10 cellular contexts compared by ENCODE assay signal in the genomic region with DNA sequence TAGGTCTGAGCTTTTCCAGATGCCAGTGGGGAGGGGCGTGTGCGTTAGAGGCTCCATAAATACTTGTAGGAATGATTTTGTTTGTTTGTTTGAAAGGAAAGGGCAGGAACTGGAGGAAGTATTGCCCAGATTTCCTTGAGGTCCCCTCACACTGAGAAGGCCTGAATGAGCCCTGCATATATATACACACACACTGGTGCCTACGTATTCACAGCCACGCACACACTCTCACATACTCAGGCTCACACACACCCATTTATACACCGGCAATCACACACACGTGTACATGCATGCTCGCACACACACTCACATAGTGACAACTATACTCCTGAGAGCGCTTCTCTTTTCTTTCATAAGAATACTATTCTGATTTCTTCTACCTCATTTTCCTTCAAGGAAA. TPM values are rescaled to one million over a fixed set of nuclear protein-coding genes. Genes with fewer than 3 reads are reported as not detected.
DNase-seq lines count a peak whose midpoint lies in the region; ATAC-seq and TF ChIP-seq lines count a peak whose summit lies in the region.
"Had no signal": no experiment of that assay in that cellular context is flagged by ENCODE, and none has a peak within 500 bp of the region (broad histone marks: within the 10 kb centered on the region; RNA-seq: fewer than 3 reads in every experiment).

No MANE protein-coding gene starts in this region.

- no peak overlapping the region; the same call in 1 of the 2 replicates for H3K4me3 ChIP-seq in H7 (ENCODE audit: insufficient read depth, low read depth, low read length)
- no peak overlapping the region for H3K4me3 ChIP-seq in effector memory CD4-positive, alpha-beta T cell (ENCODE audit: insufficient read depth, low read depth, low read length, poor library complexity, severe bottlenecking)
- H3K4me3 ChIP-seq in CD8-positive, alpha-beta T cell (ENCODE audit: low read depth, low read length), result no peak overlapping the region
- H3K4me3 ChIP-seq in neuronal stem cell (ENCODE audit: low read length in 2 of 2), result no peak overlapping the region

- no peak overlapping the region for H2BK15ac ChIP-seq in neuronal stem cell (ENCODE audit: low read length)

- H3K79me1 ChIP-seq in neuronal stem cell (ENCODE audit: low read depth, low read length), result no peaks in the 10 kb centered on the region

- H2BK12ac ChIP-seq in neuronal stem cell (ENCODE audit: low read length), result no peak overlapping the region

- H2AK5ac ChIP-seq in neuronal stem cell (ENCODE audit: low read depth, low read length), result no peak overlapping the region

- no peaks in the 10 kb centered on the region for H3K9me3 ChIP-seq in effector memory CD4-positive, alpha-beta T cell (ENCODE audit: control insufficient read depth, low read length)
- no peaks in the 10 kb centered on the region for H3K9me3 ChIP-seq in CD8-positive, alpha-beta T cell (ENCODE audit: low read length)
- no peaks in the 10 kb centered on the region for H3K9me3 ChIP-seq in neuronal stem cell (replicated peaks in 1 of 2; ENCODE audit: control insufficient read depth in 2 of 2, insufficient read depth in 1 of 2, low read depth in 1 of 2, low read length in 2 of 2)

- no CpG with 5 or more reads among the region's 8 CpGs for WGBS in neuronal stem cell (ENCODE audit: extremely low coverage in 2 of 2, insufficient read length in 2 of 2, insufficient replicate concordance in 1 of 2), 2 donors

- peak; percentile 26 for ATAC-seq in GM18502 (IDR thresholded peaks at IDR 0.05; ENCODE audit: poor library complexity, unreplicated experiment)
- ATAC-seq in CD8-positive, alpha-beta T cell, result no peak

- TF ChIP-seq CTCF in HFFc6 (IDR thresholded peaks at IDR 0.05) (no peak), nephron (IDR thresholded peaks at IDR 0.05; ENCODE audit: unreplicated experiment in 3 of 3) (no peak)
- no peak for TF ChIP-seq CTCF in CD8-positive, alpha-beta T cell (IDR thresholded peaks at IDR 0.05)

- CTCF ChIA-PET in CD8-positive, alpha-beta T cell (lab: Charles Lee), result no interaction called here

- no peak overlapping the region for H3K27ac Mint-ChIP-seq in HFFc6
- H3K27ac Mint-ChIP-seq in nephron, result peak overlapping the region; percentile 63 to 85 (median 77)
- no peak overlapping the region for H3K27ac Mint-ChIP-seq in CD8-positive, alpha-beta T cell
- H3K27ac Mint-ChIP-seq: activated CD8-positive, alpha-beta memory T cell treated with anti-CD3 and anti-CD28 coated beads, Interleukin-2, amount 10 ng/mL, durations not matched to agents 7 days and 5 days; activated naive CD8-positive, alpha-beta T cell treated with anti-CD3 and anti-CD28 coated beads, Interleukin-2, amount 50 U/mL, for 24 hours had no signal

- no peak overlapping the region for H3K14ac ChIP-seq in neuronal stem cell (ENCODE audit: low read length)

- POLR2A ChIA-PET in CD8-positive, alpha-beta T cell (lab: Charles Lee), result no interaction called here

- H3K36me3 Mint-ChIP-seq in HFFc6 (ENCODE audit: low read depth) (no peaks in the 10 kb centered on the region), nephron (ENCODE audit: low read depth) (no peaks in the 10 kb centered on the region)
- no peaks in the 10 kb centered on the region for H3K36me3 Mint-ChIP-seq in CD8-positive, alpha-beta T cell
- H3K36me3 Mint-ChIP-seq: activated CD8-positive, alpha-beta memory T cell treated with anti-CD3 and anti-CD28 coated beads, Interleukin-2, amount 10 ng/mL, durations not matched to agents 7 days and 5 days had no signal

- H2BK5ac ChIP-seq in neuronal stem cell (ENCODE audit: low read length), result no peak overlapping the region

- H3K4me1 ChIP-seq in effector memory CD4-positive, alpha-beta T cell (ENCODE audit: control insufficient read depth, insufficient read depth, low read length, poor library complexity, severe bottlenecking), result no peaks in the 10 kb centered on the region
- no peaks in the 10 kb centered on the region for H3K4me1 ChIP-seq in CD8-positive, alpha-beta T cell (ENCODE audit: insufficient read depth, low read length)
- peaks cover 0 to 6% of the 10 kb centered on the region in 2 donors for H3K4me1 ChIP-seq in neuronal stem cell (ENCODE audit: control insufficient read depth in 2 of 2, insufficient read depth in 1 of 2, low read depth in 1 of 2, low read length in 2 of 2)

- H3K27me3 Mint-ChIP-seq in HFFc6 (ENCODE audit: insufficient read depth) (peaks cover 51% of the 10 kb centered on the region), nephron (ENCODE audit: low read depth) (peaks cover 64% of the 10 kb centered on the region)
- H3K27me3 Mint-ChIP-seq in CD8-positive, alpha-beta T cell (ENCODE audit: low read depth), result peaks cover 45% of the 10 kb centered on the region

- no peak overlapping the region for H4K91ac ChIP-seq in neuronal stem cell (ENCODE audit: low read depth, low read length, poor library complexity)

- H3K27ac ChIP-seq in effector memory CD4-positive, alpha-beta T cell (ENCODE audit: insufficient read depth, low read length, poor library complexity, severe bottlenecking), result no peak overlapping the region
- H3K27ac ChIP-seq in CD8-positive, alpha-beta T cell (ENCODE audit: low read depth, low read length), result no peak overlapping the region
- H3K27ac ChIP-seq in neuronal stem cell (replicated peaks; ENCODE audit: low read length), result no peak overlapping the region

- H4K8ac ChIP-seq in neuronal stem cell (ENCODE audit: low read depth, low read length), result no peak overlapping the region

- no peak overlapping the region for H2AFZ ChIP-seq in neuronal stem cell (ENCODE audit: low read length)

- H3K18ac ChIP-seq in neuronal stem cell (ENCODE audit: low read length), result no peak overlapping the region

- H3K4me3 Mint-ChIP-seq in HFFc6, result peak overlapping the region; percentile 83; the same call in 1 of the 2 replicates
- H3K4me3 Mint-ChIP-seq in nephron, result peak overlapping the region; percentile 79 to 87 (median 84)
- H3K4me3 Mint-ChIP-seq in CD8-positive, alpha-beta T cell, result no peak overlapping the region
- H3K4me3 Mint-ChIP-seq: activated CD8-positive, alpha-beta memory T cell treated with anti-CD3 and anti-CD28 coated beads, Interleukin-2, amount 10 ng/mL, durations not matched to agents 7 days and 5 days; activated naive CD8-positive, alpha-beta T cell treated with anti-CD3 and anti-CD28 coated beads, Interleukin-2, amount 50 U/mL, for 24 hours had no signal

- no peak overlapping the region for H2BK120ac ChIP-seq in neuronal stem cell (ENCODE audit: low read depth, low read length)

- no peak overlapping the region for H3K4me2 ChIP-seq in neuronal stem cell (ENCODE audit: insufficient read depth, low read length, poor library complexity, severe bottlenecking)

- H3K36me3 ChIP-seq in H7 (replicated peaks; ENCODE audit: control insufficient read depth, insufficient read depth, low read length) (no peaks in the 10 kb centered on the region), neuronal stem cell (replicated peaks in 1 of 2; ENCODE audit: control insufficient read depth in 2 of 2, insufficient read depth in 2 of 2, low read length in 2 of 2) (no peaks in the 10 kb centered on the region)
- no peaks in the 10 kb centered on the region for H3K36me3 ChIP-seq in effector memory CD4-positive, alpha-beta T cell (ENCODE audit: control insufficient read depth, insufficient read depth, low read length)
- H3K36me3 ChIP-seq in CD8-positive, alpha-beta T cell (ENCODE audit: insufficient read depth, low read length), result no peaks in the 10 kb centered on the region

- H3K4ac ChIP-seq in neuronal stem cell (ENCODE audit: low read length), result no peak overlapping the region

- H3K9me3 Mint-ChIP-seq in HFFc6, result no peaks in the 10 kb centered on the region
- H3K9me3 Mint-ChIP-seq in nephron, result no peaks in the 10 kb centered on the region
- no peaks in the 10 kb centered on the region for H3K9me3 Mint-ChIP-seq in CD8-positive, alpha-beta T cell
- H3K9me3 Mint-ChIP-seq: activated naive CD8-positive, alpha-beta T cell treated with anti-CD3 and anti-CD28 coated beads, Interleukin-2, amount 50 U/mL, for 24 hours had no signal

- intact Hi-C loops in CD8-positive, alpha-beta T cell (cut with DNase I, micrococcal nuclease), result loop anchor here in 1 of 2 experiments (5.0 kb wide), 1 partner anchor 620 kb away; no protein-coding TSS in a partner anchor

- H3K27me3 ChIP-seq in H7 (ENCODE audit: control insufficient read depth, insufficient read depth, low read length) (peaks cover 33% of the 10 kb centered on the region), neuronal stem cell (ENCODE audit: control insufficient read depth in 3 of 3, insufficient read depth in 3 of 3, low read depth in 1 of 3, low read length in 3 of 3) (peaks cover 3 to 51% (median 39%) of the 10 kb centered on the region in 3 experiments)
- H3K27me3 ChIP-seq in effector memory CD4-positive, alpha-beta T cell (replicated peaks; ENCODE audit: control insufficient read depth, insufficient read depth, low read length, poor library complexity, severe bottlenecking), result no peaks in the 10 kb centered on the region
- H3K27me3 ChIP-seq in CD8-positive, alpha-beta T cell (ENCODE audit: insufficient read depth, low read length), result peaks cover 8% of the 10 kb centered on the region

- no peak overlapping the region for H3K23ac ChIP-seq in neuronal stem cell (ENCODE audit: low read depth, low read length, poor library complexity)

- no peak overlapping the region for H3K9ac ChIP-seq in neuronal stem cell (ENCODE audit: low read depth, low read length, poor library complexity)

- H3K4me1 Mint-ChIP-seq in HFFc6 (ENCODE audit: low read depth) (peaks cover 48% of the 10 kb centered on the region), nephron (peaks cover 33% of the 10 kb centered on the region)
- peaks cover 8% of the 10 kb centered on the region for H3K4me1 Mint-ChIP-seq in CD8-positive, alpha-beta T cell (ENCODE audit: low read depth)

- DNase-seq in HFFc6 (no peak), SK-N-DZ (ENCODE audit: low spot score) (peak; percentile 41), H7 (no peak), neuronal stem cell (ENCODE audit: low spot score) (no peak)
- DNase-seq in effector memory CD4-positive, alpha-beta T cell, result no peak
- no peak for DNase-seq in CD8-positive, alpha-beta T cell

RNA-seq across cellular contexts. Expression of gene SLIT3, which starts 1.1 kb away (rescaled TPM):
- total RNA-seq in HFFc6 (2021; fragmentation: NEBNext Ultra II Directional; extraction: Animal tissue kit (Norgen Biotek cat#: 25700)), result 1 to 10 TPM; 4.2 to 8.3 (median 7.1) TPM
- 55.9 and 66.6 TPM in 2 replicates for polyA plus RNA-seq in SK-N-DZ (2014; cell fraction: cytosol; rRNA removed)
- 85.4 and 93.6 TPM in 2 replicates for polyA plus RNA-seq in SK-N-DZ (2014; cell fraction: nucleus; rRNA removed)
- total RNA-seq in H7 (2014; rRNA removed; shearing (Covaris generic)), result 0.48 and 0.97 TPM in 2 replicates
- not detected for total RNA-seq in CD8-positive, alpha-beta T cell
- 0.53 TPM for polyA plus RNA-seq in neuronal stem cell (2013, experiment 1 of 2)
- polyA plus RNA-seq in neuronal stem cell (2013, experiment 2 of 2), result 0.61 TPM

Comparison
In these comparisons a context has a peak if more than half of its experiments do, and no peak if none do; other contexts are left out.
1. H3K27ac Mint-ChIP-seq: peak in nephron (3 of 3); none in HFFc6 (single experiment) and CD8-positive, alpha-beta T cell (single experiment).